ENCODE assay signal across 15 cellular contexts in the genomic region with DNA sequence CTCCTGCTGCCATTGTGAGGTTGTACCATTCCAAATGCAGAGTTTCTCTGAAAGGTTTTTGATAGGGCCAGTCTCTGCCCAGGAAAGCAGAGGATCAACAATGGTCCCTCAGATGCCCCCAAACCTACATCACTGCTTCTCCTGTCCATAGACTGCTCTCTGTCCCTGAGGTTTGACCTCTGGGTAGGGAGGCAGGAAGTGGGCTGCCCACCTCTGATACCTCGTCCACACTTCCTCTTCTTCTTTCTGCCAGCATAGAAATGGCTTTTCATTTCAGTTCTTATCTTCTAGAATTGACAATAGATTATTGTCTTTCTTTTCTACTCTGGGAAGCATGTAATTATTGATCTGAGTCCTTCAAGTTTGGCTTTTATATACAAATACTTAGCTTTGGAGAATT.
DNase-seq lines count a peak whose midpoint lies in the region; ATAC-seq and TF ChIP-seq lines count a peak whose summit lies in the region.
"Had no signal": no experiment of that assay in that cellular context is flagged by ENCODE, and none has a peak within 500 bp of the region (broad histone marks: within the 10 kb centered on the region; RNA-seq: fewer than 3 reads in every experiment).

No MANE protein-coding gene starts in this region.

- no peak overlapping the region for H4K12ac ChIP-seq in trophoblast cell (ENCODE audit: low read depth, low read length)

- H3K9me3 ChIP-seq in trophoblast cell (ENCODE audit: insufficient read depth, low read depth, low read length), result no peaks in the 10 kb centered on the region
- no peaks in the 10 kb centered on the region for H3K9me3 ChIP-seq in body of pancreas

- no peaks in the 10 kb centered on the region for H3K4me1 ChIP-seq in trophoblast cell (ENCODE audit: control insufficient read depth in 1 of 2, insufficient read depth in 2 of 2, low read length in 2 of 2)
- no peaks in the 10 kb centered on the region for H3K4me1 ChIP-seq in body of pancreas

- H3K4me1 Mint-ChIP-seq in Calu3 (ENCODE audit: low read depth, unreplicated experiment), result peaks cover 12% of the 10 kb centered on the region

- no peak overlapping the region for H2BK5ac ChIP-seq in trophoblast cell (ENCODE audit: low read depth, low read length, poor library complexity)

- no peak overlapping the region for H2BK12ac ChIP-seq in trophoblast cell (ENCODE audit: low read length)

- H3K36me3 ChIP-seq in trophoblast cell (ENCODE audit: control insufficient read depth in 1 of 2, insufficient read depth in 2 of 2, low read length in 2 of 2), result no peaks in the 10 kb centered on the region
- no peaks in the 10 kb centered on the region for H3K36me3 ChIP-seq in body of pancreas (replicated peaks in 1 of 2; ENCODE audit: insufficient read depth in 1 of 2, low read depth in 2 of 2)

- H3K27me3 ChIP-seq in trophoblast cell (ENCODE audit: insufficient read depth, low read length), result no peaks in the 10 kb centered on the region
- H3K27me3 ChIP-seq in body of pancreas, result no peaks in the 10 kb centered on the region

- TF ChIP-seq CTCF in Calu3 (IDR thresholded peaks at IDR 0.05; ENCODE audit: unreplicated experiment) (no peak), body of pancreas (IDR thresholded peaks at IDR 0.05) (no peak)

- H3K27me3 Mint-ChIP-seq in Calu3 (ENCODE audit: unreplicated experiment), result no peaks in the 10 kb centered on the region
- H3K27me3 Mint-ChIP-seq: activated naive CD8-positive, alpha-beta T cell treated with anti-CD3 and anti-CD28 coated beads for 36 hours had no signal

- H3K27ac Mint-ChIP-seq in Calu3 (ENCODE audit: unreplicated experiment), result no peak overlapping the region
- H3K27ac Mint-ChIP-seq: activated naive CD8-positive, alpha-beta T cell treated with anti-CD3 and anti-CD28 coated beads for 36 hours had no signal

- no peak overlapping the region for H3K4ac ChIP-seq in trophoblast cell (ENCODE audit: low read depth, low read length)

- intact Hi-C loops in Calu3 (cut with micrococcal nuclease; ENCODE audit: unreplicated experiment), result no loop called here
- intact Hi-C loops in body of pancreas (cut with DNase I), result no loop called here

- in situ Hi-C loops in KBM-7 (cut with MboI; ENCODE audit: low pct_unique_long_range_greater_than_20kb, low sequenced_read_pairs), result no loop called here

- H3K9ac ChIP-seq in trophoblast cell (ENCODE audit: low read length), result no peak overlapping the region

- H4K91ac ChIP-seq in trophoblast cell (ENCODE audit: low read depth, low read length), result no peak overlapping the region

- peak; percentile 2 for DNase-seq in Calu3
- DNase-seq in KBM-7, result peak; percentile 32
- DNase-seq in anterior cingulate cortex (lab: John Stamatoyannopoulos, UW), result no peak
- DNase-seq in SW 1271 (lab: John Stamatoyannopoulos, UW), result no peak
- DNase-seq in trophoblast cell, result no peak
- no peak for DNase-seq in body of pancreas
- DNase-seq: activated CD8-positive, alpha-beta memory T cell treated with anti-CD3 and anti-CD28 coated beads for 24 hours; activated naive CD8-positive, alpha-beta T cell treated with anti-CD3 and anti-CD28 coated beads for 36 hours; DND-41; NCI-H1417; NCI-H748 treated with DMSO at 0.1 percent for 48 hours had no signal

- no TSS peak for BruUV-seq in Calu3 (replicated peaks; lab: Mats Ljungman, UMichigan)

- H3K9me3 Mint-ChIP-seq in Calu3 (ENCODE audit: low read depth, unreplicated experiment), result no peaks in the 10 kb centered on the region
- H3K9me3 Mint-ChIP-seq: neural crest cell had no signal

- no peak overlapping the region for H3K14ac ChIP-seq in trophoblast cell (ENCODE audit: low read length)

- no CpG with 5 or more reads among the region's 1 CpG for WGBS in trophoblast cell (ENCODE audit: extremely low coverage, insufficient coverage, insufficient read length)
- WGBS in body of pancreas, 2 donors, result 50 to 58% methylated on average over 1 of the region's 1 CpG

- no peak overlapping the region for H2AFZ ChIP-seq in trophoblast cell (ENCODE audit: insufficient read depth, low read length, poor library complexity)

- no peak overlapping the region for H3K4me2 ChIP-seq in trophoblast cell (ENCODE audit: low read length)

- H3K4me3 ChIP-seq in trophoblast cell (ENCODE audit: low read depth, low read length), result no peak overlapping the region
- H3K4me3 ChIP-seq in body of pancreas, result no peak overlapping the region
- H3K4me3 ChIP-seq: coronary artery had no signal

- no peak overlapping the region for H2BK120ac ChIP-seq in trophoblast cell (ENCODE audit: insufficient read depth, low read length, poor library complexity)

- no peak overlapping the region for H3K18ac ChIP-seq in trophoblast cell (ENCODE audit: low read length)

- no peaks in the 10 kb centered on the region for H3K36me3 Mint-ChIP-seq in Calu3 (ENCODE audit: insufficient read depth, unreplicated experiment)

- no peak for TF ChIP-seq POLR2A in body of pancreas (IDR thresholded peaks at IDR 0.05)

- H3K79me1 ChIP-seq in trophoblast cell (ENCODE audit: low read length), result no peaks in the 10 kb centered on the region

- no peak overlapping the region for H2AK5ac ChIP-seq in trophoblast cell (ENCODE audit: low read length)

- no peak overlapping the region for H4K8ac ChIP-seq in trophoblast cell (ENCODE audit: low read depth, low read length)

- no peak overlapping the region for H3K23ac ChIP-seq in trophoblast cell (ENCODE audit: low read length)

- H3K27ac ChIP-seq in trophoblast cell (ENCODE audit: low read depth, low read length) (no peak overlapping the region), body of pancreas (no peak overlapping the region)
- H3K27ac ChIP-seq: coronary artery had no signal

- CTCF ChIA-PET in Calu3 (lab: Charles Lee), result no interaction called here

- no peak overlapping the region for H3K4me3 Mint-ChIP-seq in Calu3 (ENCODE audit: low read depth, unreplicated experiment)
- H3K4me3 Mint-ChIP-seq: activated naive CD8-positive, alpha-beta T cell treated with anti-CD3 and anti-CD28 coated beads for 36 hours; neural crest cell had no signal

- H3K79me2 ChIP-seq in trophoblast cell (ENCODE audit: control insufficient read depth, insufficient read depth, low read length, poor library complexity), result no peaks in the 10 kb centered on the region

- ATAC-seq in GM19372 (IDR thresholded peaks at IDR 0.05; ENCODE audit: low read depth, unreplicated experiment), result peak; percentile 92
- ATAC-seq in HG02763 (IDR thresholded peaks at IDR 0.05; ENCODE audit: unreplicated experiment), result peak; percentile 89
- ATAC-seq in body of pancreas, result no peak

Comparison
In these comparisons a context has a peak if more than half of its experiments do, and no peak if none do; other contexts are left out.
1. DNase-seq: peak in Calu3 (single experiment) and KBM-7 (single experiment); none in anterior cingulate cortex (0 of 58), SW 1271 (0 of 2), trophoblast cell (0 of 2) and body of pancreas (0 of 4).